In the genomic region with DNA sequence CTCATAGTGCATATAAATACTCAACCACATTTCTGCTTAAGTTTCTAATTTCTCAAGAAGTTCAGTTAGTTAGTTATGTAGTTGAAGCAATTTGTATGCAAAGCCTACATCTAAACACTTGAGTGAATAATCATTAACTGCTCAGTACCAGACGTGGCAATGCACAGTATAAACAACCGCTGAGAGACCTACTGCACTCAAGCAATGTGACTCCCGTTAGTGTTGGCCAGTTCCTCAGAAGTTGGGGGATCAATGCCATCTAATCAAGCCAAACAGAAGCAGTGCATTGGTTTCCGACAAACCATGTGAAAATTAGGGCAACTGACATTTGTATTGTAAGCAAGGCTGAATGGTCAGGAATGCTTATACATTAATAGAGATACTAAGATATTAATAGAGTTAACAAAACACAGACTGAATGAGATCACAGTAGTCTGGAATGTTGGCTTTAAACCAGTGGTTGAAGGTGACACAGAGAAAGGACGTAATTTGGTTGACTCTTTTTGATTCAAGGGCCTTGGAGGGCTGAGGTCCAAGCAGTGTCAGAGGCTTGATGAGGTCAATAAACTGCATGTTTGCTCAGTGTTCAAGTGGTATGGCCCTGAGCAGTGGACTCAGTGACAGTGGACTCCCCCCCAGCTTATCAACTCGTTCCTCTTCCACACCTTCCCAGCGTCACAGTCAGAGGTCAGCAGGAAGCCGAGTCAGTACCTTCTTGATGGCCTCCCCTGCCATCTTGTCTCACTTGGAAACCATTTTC, we compare ENCODE assay signal across 11 cellular contexts.
"Had no signal": no experiment of that assay in that cellular context is flagged by ENCODE, and none has a peak within 500 bp of the region (broad histone marks: within the 10 kb centered on the region; RNA-seq: fewer than 3 reads in every experiment).

No MANE protein-coding gene starts in this region.

- H3K36me3 Mint-ChIP-seq: naive B cell had no signal

- H3K27me3 ChIP-seq: brain microvascular endothelial cell had no signal

- H3K9me3 Mint-ChIP-seq: dendritic cell treated with granulocyte-macrophage colony-stimulating factor and Interleukin-4, amounts not matched to agents 40 ng/mL and 50 ng/mL, for 4 days; stimulated activated naive CD8-positive, alpha-beta T cell treated with anti-CD3 and anti-CD28 coated beads, Interleukin-15, Interleukin-2, amounts not matched to agents 100 ng/mL and 50 ng/mL, for 24 hours had no signal

- H3K27ac Mint-ChIP-seq: dendritic cell treated with granulocyte-macrophage colony-stimulating factor and Interleukin-4, amounts not matched to agents 40 ng/mL and 50 ng/mL, for 4 days; naive B cell; stimulated activated naive CD8-positive, alpha-beta T cell treated with anti-CD3 and anti-CD28 coated beads, Interleukin-15, Interleukin-2, amounts not matched to agents 100 ng/mL and 50 ng/mL, for 24 hours had no signal

- H3K4me1 ChIP-seq: prostate gland had no signal

- H3K27ac ChIP-seq: brain microvascular endothelial cell, prostate gland had no signal

- DNase-seq: activated CD4-positive, alpha-beta T cell treated with anti-CD3 and anti-CD28 coated beads, Interleukin-2, amount 50 U/mL, for 1 hour; activated naive CD4-positive, alpha-beta T cell treated with anti-CD3 and anti-CD28 coated beads, Interleukin-2, amount 50 U/mL, for 16 hours; brain microvascular endothelial cell; erythroblast; midbrain; naive B cell; stimulated activated CD4-positive, alpha-beta T cell treated with anti-CD3 and anti-CD28 coated beads, Interleukin-4, amount 100 ng/mL, for 24 hours; T-helper 2 cell had no signal

- H3K4me3 ChIP-seq: prostate gland had no signal

- H3K4me1 Mint-ChIP-seq: naive B cell had no signal

- H3K36me3 ChIP-seq: brain microvascular endothelial cell, prostate gland had no signal

- H3K9me3 ChIP-seq: prostate gland had no signal

- H3K4me3 Mint-ChIP-seq: dendritic cell treated with granulocyte-macrophage colony-stimulating factor and Interleukin-4, amounts not matched to agents 40 ng/mL and 50 ng/mL, for 4 days; naive B cell; stimulated activated naive CD8-positive, alpha-beta T cell treated with anti-CD3 and anti-CD28 coated beads, Interleukin-15, Interleukin-2, amounts not matched to agents 100 ng/mL and 50 ng/mL, for 24 hours had no signal

- H3K27me3 Mint-ChIP-seq: dendritic cell treated with granulocyte-macrophage colony-stimulating factor and Interleukin-4, amounts not matched to agents 40 ng/mL and 50 ng/mL, for 4 days; naive B cell; stimulated activated naive CD8-positive, alpha-beta T cell treated with anti-CD3 and anti-CD28 coated beads, Interleukin-15, Interleukin-2, amounts not matched to agents 100 ng/mL and 50 ng/mL, for 24 hours had no signal
